Comparison of ENCODE assay signal across 2 cellular contexts in the genomic region with DNA sequence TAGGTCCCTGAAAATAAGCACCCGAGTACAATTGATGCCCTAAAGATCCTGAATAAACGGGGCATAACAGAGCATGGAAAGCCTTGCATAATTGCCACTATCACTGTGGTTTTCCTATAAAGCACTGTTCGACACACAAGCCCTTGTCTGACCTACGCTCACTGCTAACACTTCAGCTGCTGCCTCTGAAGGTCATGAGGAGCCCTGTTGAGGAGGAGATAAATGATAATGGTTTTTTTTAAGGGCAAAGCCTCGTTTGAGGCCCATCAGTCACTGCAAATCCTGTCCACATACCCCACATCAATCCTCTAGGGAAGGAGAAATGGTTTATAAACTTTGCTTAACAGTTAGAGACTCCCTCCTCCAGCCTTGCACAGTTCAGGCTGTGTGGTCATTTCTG.
A peak's percentile ranks its signal among the peaks of the same experiment; 100 is the strongest.
TF ChIP-seq lines count a peak whose summit lies in the region.

No MANE protein-coding gene starts in this region.

TF ChIP-seq in IMR-90, 13 proteins besides CTCF, POLR2A, EP300 and RAD21:
- TF ChIP-seq MXI1 (IDR thresholded peaks at IDR 0.05; ENCODE audit: borderline replicate concordance, low read depth, low read length), result no peak
- TF ChIP-seq NFE2L2 (IDR thresholded peaks at IDR 0.05; ENCODE audit: low read depth, low read length), result no peak
- no peak for TF ChIP-seq RFX5 (IDR thresholded peaks at IDR 0.05; ENCODE audit: low read depth, low read length)
- no peak for TF ChIP-seq SMC3 (IDR thresholded peaks at IDR 0.05; ENCODE audit: low read depth, low read length)
- TF ChIP-seq MAZ (IDR thresholded peaks at IDR 0.05; ENCODE audit: borderline replicate concordance, low read depth, low read length), result no peak
- TF ChIP-seq, protein P1, sequence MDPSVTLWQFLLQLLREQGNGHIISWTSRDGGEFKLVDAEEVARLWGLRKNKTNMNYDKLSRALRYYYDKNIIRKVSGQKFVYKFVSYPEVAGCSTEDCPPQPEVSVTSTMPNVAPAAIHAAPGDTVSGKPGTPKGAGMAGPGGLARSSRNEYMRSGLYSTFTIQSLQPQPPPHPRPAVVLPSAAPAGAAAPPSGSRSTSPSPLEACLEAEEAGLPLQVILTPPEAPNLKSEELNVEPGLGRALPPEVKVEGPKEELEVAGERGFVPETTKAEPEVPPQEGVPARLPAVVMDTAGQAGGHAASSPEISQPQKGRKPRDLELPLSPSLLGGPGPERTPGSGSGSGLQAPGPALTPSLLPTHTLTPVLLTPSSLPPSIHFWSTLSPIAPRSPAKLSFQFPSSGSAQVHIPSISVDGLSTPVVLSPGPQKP (IDR thresholded peaks at IDR 0.05; ENCODE audit: borderline replicate concordance, low read depth, low read length), result no peak
- TF ChIP-seq RCOR1 (IDR thresholded peaks at IDR 0.05; ENCODE audit: insufficient replicate concordance, low read length), result no peak
- no peak for TF ChIP-seq CHD1 (IDR thresholded peaks at IDR 0.05; ENCODE audit: low read depth, low read length)
- TF ChIP-seq CEBPB (IDR thresholded peaks at IDR 0.05; ENCODE audit: low read depth, low read length), result no peak

TF ChIP-seq in K562, 482 proteins besides CTCF, POLR2A, EP300 and RAD21:
- TF ChIP-seq SAP30 (IDR thresholded peaks at IDR 0.05; ENCODE audit: borderline replicate concordance, insufficient read depth, low read depth, low read length, poor library complexity, severe bottlenecking), result no peak
- no peak for TF ChIP-seq GTF2F1 (IDR thresholded peaks at IDR 0.05; ENCODE audit: low read depth, low read length)
- TF ChIP-seq ETV6 (IDR thresholded peaks at IDR 0.05; ENCODE audit: borderline replicate concordance in 1 of 2, low read depth in 2 of 2, low read length in 1 of 2), result no peak
- TF ChIP-seq ETV6 (CRISPR knock-in tag; IDR thresholded peaks at IDR 0.05; ENCODE audit: borderline replicate concordance), result no peak
- TF ChIP-seq ZNF311 (CRISPR knock-in tag; IDR thresholded peaks at IDR 0.05), result no peak
- TF ChIP-seq ESRRA (IDR thresholded peaks at IDR 0.05; ENCODE audit: borderline replicate concordance, low read depth), result peak; percentile 78; the same call in 1 of the 2 replicates
